Comparison of ENCODE assay signal across 1 cellular context in the genomic region with DNA sequence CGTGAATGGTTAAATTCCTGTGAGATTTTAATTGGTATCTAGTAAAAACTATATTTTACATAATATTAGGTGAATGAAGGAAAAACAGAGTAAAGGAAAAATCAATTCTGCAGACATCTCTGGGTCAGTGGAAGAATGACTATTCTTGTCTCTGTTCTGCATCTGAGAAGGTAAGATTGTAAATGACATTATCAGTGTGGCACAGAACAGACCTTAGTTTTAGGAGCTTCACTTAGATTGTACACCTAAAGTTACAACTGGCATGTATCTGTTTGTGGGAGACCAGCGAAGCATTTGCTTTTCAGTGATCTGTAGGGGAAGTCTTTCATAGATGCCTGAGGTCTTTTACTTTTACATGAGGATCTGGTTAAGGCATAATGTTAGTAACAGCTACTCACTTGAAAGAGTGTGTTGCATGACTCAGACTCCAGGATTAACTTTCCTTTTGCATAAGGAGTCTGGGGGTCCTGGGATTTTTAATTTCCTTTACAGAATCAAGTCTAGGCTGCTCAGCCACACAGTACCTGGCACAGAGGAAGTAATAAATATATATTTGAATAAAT.
TF ChIP-seq lines count a peak whose summit lies in the region.

No MANE protein-coding gene starts in this region.

TF ChIP-seq in GM23338, 12 proteins besides CTCF, POLR2A, EP300 and RAD21 (continued from another document):
- TF ChIP-seq, protein P1, sequence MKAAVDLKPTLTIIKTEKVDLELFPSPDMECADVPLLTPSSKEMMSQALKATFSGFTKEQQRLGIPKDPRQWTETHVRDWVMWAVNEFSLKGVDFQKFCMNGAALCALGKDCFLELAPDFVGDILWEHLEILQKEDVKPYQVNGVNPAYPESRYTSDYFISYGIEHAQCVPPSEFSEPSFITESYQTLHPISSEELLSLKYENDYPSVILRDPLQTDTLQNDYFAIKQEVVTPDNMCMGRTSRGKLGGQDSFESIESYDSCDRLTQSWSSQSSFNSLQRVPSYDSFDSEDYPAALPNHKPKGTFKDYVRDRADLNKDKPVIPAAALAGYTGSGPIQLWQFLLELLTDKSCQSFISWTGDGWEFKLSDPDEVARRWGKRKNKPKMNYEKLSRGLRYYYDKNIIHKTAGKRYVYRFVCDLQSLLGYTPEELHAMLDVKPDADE (IDR thresholded peaks at IDR 0.05) = no peak
- no peak for TF ChIP-seq ZNF331 (CRISPR knock-in tag; IDR thresholded peaks at IDR 0.05; ENCODE audit: low read depth)
TF ChIP-seq in GM23338: peak in this region for 0.
